ENCODE assay signal across 8 cellular contexts in the genomic region with DNA sequence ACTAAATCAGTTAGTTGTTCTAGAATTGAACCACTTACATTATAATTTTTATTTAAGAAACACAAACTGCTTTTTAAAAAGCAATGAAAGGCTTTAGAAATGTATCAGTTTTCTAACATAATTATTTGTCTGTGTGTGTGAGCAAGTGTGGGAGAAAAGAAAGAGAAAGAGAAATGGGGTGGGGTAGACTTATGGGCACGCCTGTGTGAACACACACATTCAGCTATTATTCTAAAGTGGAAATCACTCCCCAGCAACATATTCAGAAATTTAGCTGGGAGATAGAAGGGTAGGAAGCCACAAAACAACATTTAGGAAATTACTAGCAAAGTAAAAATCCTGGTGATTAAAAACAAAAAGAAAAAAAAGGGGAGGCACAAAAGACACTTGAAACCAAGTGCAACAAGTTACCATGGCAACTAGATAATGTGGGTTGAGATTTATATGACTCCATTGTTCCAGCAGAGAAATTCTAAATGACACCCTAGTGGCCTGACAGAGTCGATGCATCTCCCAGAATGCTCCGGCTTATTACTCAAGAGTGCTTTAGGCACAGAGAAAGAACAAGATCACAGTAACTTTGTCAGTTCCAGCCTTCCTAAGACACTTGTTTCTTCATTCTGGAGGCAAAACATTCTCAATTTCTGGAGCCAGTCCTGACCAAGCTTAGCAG.
DNase-seq lines count a peak whose midpoint lies in the region; ATAC-seq, FAIRE-seq and TF ChIP-seq lines count a peak whose summit lies in the region.

No MANE protein-coding gene starts in this region.

- H3K4me1 Mint-ChIP-seq in activated CD4-positive, alpha-beta T cell treated with anti-CD3 and anti-CD28 coated beads, Interleukin-2, amount 10 ng/mL, durations not matched to agents 24 days and 14 days = no peaks in the 10 kb centered on the region

- DNase-seq in COLO829 (ENCODE audit: low spot score) (peak; percentile 35), GM19239 (ENCODE audit: insufficient read length, low spot score) (no peak), RWPE1 (ENCODE audit: low spot score) (no peak), keratinocyte (ENCODE audit: low read depth, low spot score) (no peak), GF-D8 (lab: John Stamatoyannopoulos, UW) (no peak)
- DNase-seq in activated CD4-positive, alpha-beta T cell treated with anti-CD3 and anti-CD28 coated beads, Interleukin-2, amount 10 ng/mL, durations not matched to agents 24 days and 14 days = no peak

- H4K20me1 ChIP-seq in keratinocyte (ENCODE audit: control insufficient read depth, extremely low read depth, insufficient read depth, low read length) = no peaks in the 10 kb centered on the region

- H3K79me2 ChIP-seq in keratinocyte (ENCODE audit: control insufficient read depth, insufficient read depth, low read length) = no peaks in the 10 kb centered on the region

- no peaks in the 10 kb centered on the region for H3K4me1 ChIP-seq in keratinocyte (ENCODE audit: control insufficient read depth, extremely low read depth, insufficient read depth, low read length)

- H3K27ac Mint-ChIP-seq in activated CD4-positive, alpha-beta T cell treated with anti-CD3 and anti-CD28 coated beads, Interleukin-2, amount 10 ng/mL, durations not matched to agents 24 days and 14 days = no peak overlapping the region

- no peaks in the 10 kb centered on the region for H3K9me3 ChIP-seq in keratinocyte (ENCODE audit: control insufficient read depth, low read depth, low read length)

- CTCF ChIA-PET in RWPE1 (lab: Yijun Ruan, JAX) = interaction anchor here (0.6 kb wide), 1 partner anchor 309 kb away, joined by 6 read pairs; no protein-coding TSS in a partner anchor

- H3K27me3 ChIP-seq in keratinocyte (ENCODE audit: control insufficient read depth, extremely low read depth, insufficient read depth, low read length) = no peaks in the 10 kb centered on the region

- no peak overlapping the region for H3K27ac ChIP-seq in RWPE1
- no peak overlapping the region for H3K27ac ChIP-seq in keratinocyte (ENCODE audit: control insufficient read depth, insufficient read depth, low read length)

- FAIRE-seq in GM19239 (lab: Jason Lieb, UNC) (peak; percentile 35), keratinocyte (lab: Jason Lieb, UNC) (no peak)

- no peaks in the 10 kb centered on the region for H3K9me1 ChIP-seq in keratinocyte (ENCODE audit: control insufficient read depth, extremely low read depth, insufficient read depth, low read length)

- no peaks in the 10 kb centered on the region for H3K36me3 ChIP-seq in keratinocyte (ENCODE audit: control insufficient read depth in 2 of 2, extremely low read depth in 1 of 2, insufficient read depth in 2 of 2, low read length in 2 of 2)

- H3K36me3 Mint-ChIP-seq in activated CD4-positive, alpha-beta T cell treated with anti-CD3 and anti-CD28 coated beads, Interleukin-2, amount 10 ng/mL, durations not matched to agents 24 days and 14 days (ENCODE audit: low read depth) = no peaks in the 10 kb centered on the region

- H3K9ac ChIP-seq in keratinocyte (ENCODE audit: control insufficient read depth, extremely low read depth, insufficient read depth, low read length) = no peak overlapping the region

- intact Hi-C loops in activated CD4-positive, alpha-beta T cell treated with anti-CD3 and anti-CD28 coated beads, Interleukin-2, amount 10 ng/mL, durations not matched to agents 24 days and 14 days (cut with micrococcal nuclease) = no loop called here

- dilution Hi-C loops in keratinocyte (cut with MboI; ENCODE audit: extremely low pct_ligation_motif_present, low sequenced_read_pairs) = no loop called here

- POLR2A ChIA-PET in RWPE1 (lab: Yijun Ruan, JAX; ENCODE audit: low non-redundant PET) = no interaction called here

- H3K4me2 ChIP-seq in keratinocyte (ENCODE audit: control insufficient read depth, extremely low read depth, insufficient read depth, low read depth, low read length) = no peak overlapping the region

- no peak overlapping the region for H3K4me3 ChIP-seq in keratinocyte (ENCODE audit: control insufficient read depth in 2 of 3, extremely low read depth in 1 of 3, insufficient read depth in 2 of 3, low read depth in 1 of 3, low read length in 3 of 3)

- no peak overlapping the region for H3K4me3 Mint-ChIP-seq in activated CD4-positive, alpha-beta T cell treated with anti-CD3 and anti-CD28 coated beads, Interleukin-2, amount 10 ng/mL, durations not matched to agents 24 days and 14 days

- TF ChIP-seq CTCF in RWPE1 (conservative IDR thresholded peaks at IDR 0.05; ENCODE audit: low read depth) (0 out of 2 replicates have a peak, but pooled peaks have one; percentile 11), keratinocyte (optimal IDR thresholded peaks at IDR 0.05 in 1 of 3, IDR thresholded peaks at IDR 0.05 in 1 of 3, conservative IDR thresholded peaks at IDR 0.05 in 1 of 3; ENCODE audit: extremely low read depth in 1 of 3, insufficient read depth in 2 of 3, low read length in 3 of 3) (peak; percentile 29 to 61 (median 48))

- no peaks in the 10 kb centered on the region for H3K27me3 Mint-ChIP-seq in activated CD4-positive, alpha-beta T cell treated with anti-CD3 and anti-CD28 coated beads, Interleukin-2, amount 10 ng/mL, durations not matched to agents 24 days and 14 days

- peak; percentile 90 for ATAC-seq in HG03442 (IDR thresholded peaks at IDR 0.05; ENCODE audit: unreplicated experiment)
- no peak for ATAC-seq in HG03097 (IDR thresholded peaks at IDR 0.05; ENCODE audit: low FRiP score, unreplicated experiment)

- no peak overlapping the region for H2AFZ ChIP-seq in keratinocyte (ENCODE audit: control insufficient read depth, low read length)

- H3K9me3 Mint-ChIP-seq in activated CD4-positive, alpha-beta T cell treated with anti-CD3 and anti-CD28 coated beads, Interleukin-2, amount 10 ng/mL, durations not matched to agents 24 days and 14 days = peaks cover under 1% of the 10 kb centered on the region
